9 cellular contexts compared by ENCODE assay signal in the genomic region with DNA sequence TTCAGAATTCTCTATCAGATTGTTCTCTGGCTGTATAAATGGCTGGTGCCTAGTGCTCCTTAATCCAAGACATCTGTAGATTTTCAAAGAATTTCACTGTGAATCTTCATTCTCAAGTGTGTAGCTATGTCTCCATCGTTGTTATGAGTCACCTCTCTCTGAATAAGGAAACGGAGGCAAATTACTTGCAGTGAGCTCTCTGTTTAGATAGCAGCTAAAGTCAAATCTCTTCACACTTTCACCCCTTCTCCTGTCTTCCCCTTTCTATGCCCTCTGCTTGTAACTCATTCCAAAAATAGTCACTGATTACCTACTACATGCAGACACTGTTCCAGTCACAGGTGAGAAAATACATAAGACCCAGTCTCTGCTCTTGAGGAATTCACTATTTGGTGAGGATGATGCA. TPM values are rescaled to one million over a fixed set of nuclear protein-coding genes. Genes with fewer than 3 reads are reported as not detected.
DNase-seq lines count a peak whose midpoint lies in the region; ATAC-seq, FAIRE-seq and TF ChIP-seq lines count a peak whose summit lies in the region.
"Had no signal": no experiment of that assay in that cellular context is flagged by ENCODE, and none has a peak within 500 bp of the region (broad histone marks: within the 10 kb centered on the region; RNA-seq: fewer than 3 reads in every experiment).

No MANE protein-coding gene starts in this region.

- H3K9me3 Mint-ChIP-seq in astrocyte (ENCODE audit: unreplicated experiment) (no peaks in the 10 kb centered on the region), natural killer cell (no peaks in the 10 kb centered on the region)

- H3K4me1 ChIP-seq in astrocyte (ENCODE audit: insufficient read depth, low read length) = peaks cover 5% of the 10 kb centered on the region

- H3K9me3 ChIP-seq in astrocyte (ENCODE audit: insufficient read depth, low read depth, low read length) = no peaks in the 10 kb centered on the region

- no peak for FAIRE-seq in astrocyte (lab: Jason Lieb, UNC)
- FAIRE-seq: small intestine had no signal

- intact Hi-C loops in natural killer cell (cut with micrococcal nuclease) = no loop called here
- intact Hi-C loops in left colon (cut with DNase I, micrococcal nuclease) = no loop called here

- no peaks in the 10 kb centered on the region for H3K79me2 ChIP-seq in astrocyte (ENCODE audit: insufficient read depth, low read length)

- no peak overlapping the region for H3K4me3 ChIP-seq in astrocyte (ENCODE audit: insufficient read depth, low read depth, low read length)
- H3K4me3 ChIP-seq in coronary artery = no peak overlapping the region

- H2AFZ ChIP-seq in astrocyte (ENCODE audit: low read depth, low read length) = no peak overlapping the region

- H4K20me1 ChIP-seq in astrocyte (ENCODE audit: insufficient read depth, low read length) = no peaks in the 10 kb centered on the region

- H3K27me3 Mint-ChIP-seq in astrocyte (ENCODE audit: low read depth, unreplicated experiment) (no peaks in the 10 kb centered on the region), natural killer cell (ENCODE audit: low read depth in 2 of 2) (no peaks in the 10 kb centered on the region)

- DNase-seq in GM03348 (ENCODE audit: low spot score) (peak; percentile 54), astrocyte (ENCODE audit: low read depth) (peak; percentile 27), natural killer cell (no peak), left colon (no peak), coronary artery (ENCODE audit: low spot score) (no peak)
- no peak for DNase-seq in activated T-cell treated with anti-CD3 and anti-CD28 coated beads, Interleukin-2, amount 50 U/mL, for 48 hours
- DNase-seq: small intestine had no signal

- no peak overlapping the region for H3K4me3 Mint-ChIP-seq in astrocyte (ENCODE audit: unreplicated experiment)
- no peak overlapping the region for H3K4me3 Mint-ChIP-seq in natural killer cell

- H3K4me1 Mint-ChIP-seq in astrocyte (ENCODE audit: low read depth, unreplicated experiment) = peaks cover 39% of the 10 kb centered on the region
- no peaks in the 10 kb centered on the region for H3K4me1 Mint-ChIP-seq in natural killer cell

- ATAC-seq in GM19455 (IDR thresholded peaks at IDR 0.05; ENCODE audit: unreplicated experiment) = peak; percentile 65
- peak; percentile 83 for ATAC-seq in HG03103 (IDR thresholded peaks at IDR 0.05; ENCODE audit: low read depth, unreplicated experiment)
- no peak for ATAC-seq in natural killer cell
- no peak for ATAC-seq in left colon

- no peaks in the 10 kb centered on the region for H3K36me3 Mint-ChIP-seq in astrocyte (ENCODE audit: low read depth, unreplicated experiment)
- H3K36me3 Mint-ChIP-seq in natural killer cell = no peaks in the 10 kb centered on the region

- H3K36me3 ChIP-seq in astrocyte (ENCODE audit: insufficient read depth, low read length) = no peaks in the 10 kb centered on the region

- no peak overlapping the region for H3K9ac ChIP-seq in astrocyte (ENCODE audit: low read length)

- H3K27ac ChIP-seq in astrocyte (ENCODE audit: low read depth, low read length) = no peak overlapping the region
- H3K27ac ChIP-seq in coronary artery = no peak overlapping the region

- no peaks in the 10 kb centered on the region for H3K27me3 ChIP-seq in astrocyte (ENCODE audit: insufficient read depth, low read length)

- TF ChIP-seq CTCF in astrocyte (IDR thresholded peaks at IDR 0.05; ENCODE audit: insufficient read depth, low read depth, low read length) (no peak), natural killer cell (IDR thresholded peaks at IDR 0.05) (no peak), coronary artery (IDR thresholded peaks at IDR 0.05) (no peak)

- no peak overlapping the region for H3K4me2 ChIP-seq in astrocyte (ENCODE audit: low read length)

- H3K27ac Mint-ChIP-seq in astrocyte (ENCODE audit: unreplicated experiment) (peak overlapping the region; percentile 2), natural killer cell (no peak overlapping the region)

RNA-seq across cellular contexts. Expression of a gene that starts 39.7 kb away (rescaled TPM):
- total RNA-seq in astrocyte (16.6 and 22.6 TPM in 2 replicates), natural killer cell (10 to 100 TPM in 1 of 3 donors, 1 to 10 TPM in 2; 6.8 to 11.8 (median 7.8) TPM), left colon (1 to 10 TPM; 7.4 to 9.3 TPM)

RNA-seq across cellular contexts. Expression of a gene that starts 39.7 kb away (rescaled TPM):
- 12.0 and 16.9 TPM in 2 replicates for total RNA-seq in astrocyte
- total RNA-seq in natural killer cell = 1 to 10 TPM; 3.9 to 5.1 (median 4.1) TPM
- 10 to 100 TPM; 27.1 to 61.0 TPM for total RNA-seq in left colon

RNA-seq across cellular contexts. Expression of a gene that starts 51.6 kb away (rescaled TPM):
- total RNA-seq in astrocyte (not detected in 2 replicates), natural killer cell (not detected), left colon (under 1 TPM in 1 of 2 donors, not detected in 1; 0.24 TPM)

Comparison
In these comparisons a context has a peak if more than half of its experiments do, and no peak if none do; other contexts are left out.
1. DNase-seq: peak in GM03348 (single experiment) and astrocyte (single experiment); none in natural killer cell (single experiment), left colon (0 of 2), activated T-cell treated with anti-CD3 and anti-CD28 coated beads, Interleukin-2, amount 50 U/mL, for 48 hours (0 of 2) and coronary artery (single experiment).
2. ATAC-seq: peak in GM19455 (single experiment) and HG03103 (single experiment); none in natural killer cell (0 of 3) and left colon (single experiment).